In the genomic region with DNA sequence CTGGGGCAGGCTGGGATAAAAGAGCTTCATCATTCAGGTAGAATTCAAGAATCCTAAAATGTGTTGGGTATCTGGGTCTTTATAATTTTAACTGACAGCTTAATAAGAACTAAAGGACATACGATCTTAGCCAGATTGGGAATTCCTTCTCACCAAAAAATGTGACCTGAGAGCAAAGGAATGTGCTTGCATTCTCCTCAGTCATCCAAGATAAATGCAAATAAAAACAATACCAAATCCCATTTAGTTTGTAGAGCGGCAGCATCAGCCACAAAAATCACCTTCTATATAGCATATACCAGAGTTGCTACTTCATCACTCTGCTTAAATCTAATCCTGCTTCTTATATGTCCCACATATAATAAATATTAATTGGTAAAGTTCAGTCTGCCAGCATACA, we compare ENCODE assay signal across 1 cellular context.
TF ChIP-seq lines count a peak whose summit lies in the region.

No MANE protein-coding gene starts in this region.

TF ChIP-seq in GM23338, 12 proteins besides CTCF, POLR2A, EP300 and RAD21:
- TF ChIP-seq, protein P1, sequence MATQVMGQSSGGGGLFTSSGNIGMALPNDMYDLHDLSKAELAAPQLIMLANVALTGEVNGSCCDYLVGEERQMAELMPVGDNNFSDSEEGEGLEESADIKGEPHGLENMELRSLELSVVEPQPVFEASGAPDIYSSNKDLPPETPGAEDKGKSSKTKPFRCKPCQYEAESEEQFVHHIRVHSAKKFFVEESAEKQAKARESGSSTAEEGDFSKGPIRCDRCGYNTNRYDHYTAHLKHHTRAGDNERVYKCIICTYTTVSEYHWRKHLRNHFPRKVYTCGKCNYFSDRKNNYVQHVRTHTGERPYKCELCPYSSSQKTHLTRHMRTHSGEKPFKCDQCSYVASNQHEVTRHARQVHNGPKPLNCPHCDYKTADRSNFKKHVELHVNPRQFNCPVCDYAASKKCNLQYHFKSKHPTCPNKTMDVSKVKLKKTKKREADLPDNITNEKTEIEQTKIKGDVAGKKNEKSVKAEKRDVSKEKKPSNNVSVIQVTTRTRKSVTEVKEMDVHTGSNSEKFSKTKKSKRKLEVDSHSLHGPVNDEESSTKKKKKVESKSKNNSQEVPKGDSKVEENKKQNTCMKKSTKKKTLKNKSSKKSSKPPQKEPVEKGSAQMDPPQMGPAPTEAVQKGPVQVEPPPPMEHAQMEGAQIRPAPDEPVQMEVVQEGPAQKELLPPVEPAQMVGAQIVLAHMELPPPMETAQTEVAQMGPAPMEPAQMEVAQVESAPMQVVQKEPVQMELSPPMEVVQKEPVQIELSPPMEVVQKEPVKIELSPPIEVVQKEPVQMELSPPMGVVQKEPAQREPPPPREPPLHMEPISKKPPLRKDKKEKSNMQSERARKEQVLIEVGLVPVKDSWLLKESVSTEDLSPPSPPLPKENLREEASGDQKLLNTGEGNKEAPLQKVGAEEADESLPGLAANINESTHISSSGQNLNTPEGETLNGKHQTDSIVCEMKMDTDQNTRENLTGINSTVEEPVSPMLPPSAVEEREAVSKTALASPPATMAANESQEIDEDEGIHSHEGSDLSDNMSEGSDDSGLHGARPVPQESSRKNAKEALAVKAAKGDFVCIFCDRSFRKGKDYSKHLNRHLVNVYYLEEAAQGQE (IDR thresholded peaks at IDR 0.05; ENCODE audit: unreplicated experiment): no peak
- TF ChIP-seq STAT1 (IDR thresholded peaks at IDR 0.05; ENCODE audit: unreplicated experiment): no peak
- no peak for TF ChIP-seq NANOG (IDR thresholded peaks at IDR 0.05; ENCODE audit: borderline replicate concordance)
- TF ChIP-seq ETS1 (IDR thresholded peaks at IDR 0.05): no peak
- no peak for TF ChIP-seq POLR2AphosphoS5 (IDR thresholded peaks at IDR 0.05; ENCODE audit: low read depth)
- no peak for TF ChIP-seq ZNF114 (CRISPR knock-in tag; IDR thresholded peaks at IDR 0.05)
- no peak for TF ChIP-seq CREB1 (CRISPR knock-in tag; IDR thresholded peaks at IDR 0.05; ENCODE audit: low read depth)
TF ChIP-seq in GM23338: peak in this region for 0.
